Comparison of ENCODE assay signal across 25 cellular contexts in genomic region chr10:122968698-122969097, GRCh38. TPM values are rescaled to one million over a fixed set of nuclear protein-coding genes. Genes with fewer than 3 reads are reported as not detected.
DNase-seq lines count a peak whose midpoint lies in the region; ATAC-seq, FAIRE-seq and TF ChIP-seq lines count a peak whose summit lies in the region.
"Had no signal": no experiment of that assay in that cellular context is flagged by ENCODE, and none has a peak within 500 bp of the region (broad histone marks: within the 10 kb centered on the region; RNA-seq: fewer than 3 reads in every experiment).

No MANE protein-coding gene starts in this region.

- peaks cover 50% of the 10 kb centered on the region for H3K9me3 ChIP-seq in HepG2 (ENCODE audit: low read length)
- no peaks in the 10 kb centered on the region for H3K9me3 ChIP-seq in right lobe of liver
- peaks cover 5% of the 10 kb centered on the region; the same call in 1 of the 2 replicates for H3K9me3 ChIP-seq in Panc1 (ENCODE audit: control insufficient read depth, insufficient read depth, low read depth, low read length)
- H3K9me3 ChIP-seq: BE2C had no signal

- POLR2A ChIA-PET in HepG2 (lab: Yijun Ruan, JAX), result interaction anchor here (1.3 kb wide), 1 partner anchor 11 kb away, joined by 3 read pairs; the partner anchor contains the start of gene PSTK
- POLR2A ChIA-PET in Panc1 (lab: Charles Lee), result no interaction called here

- WGBS in HepG2 (ENCODE audit: low lambda C conversion rate), result 30% methylated on average over 3 of the region's 3 CpGs
- 65% methylated on average over 3 of the region's 3 CpGs for WGBS in right lobe of liver (ENCODE audit: insufficient coverage, low coverage, low lambda C conversion rate, missing lambda C conversion rate)

- no peak for DNase-seq in HepG2 (ENCODE audit: low spot score)
- no peak for DNase-seq in right lobe of liver
- DNase-seq in Panc1 (ENCODE audit: low read depth, low spot score), result no peak
- DNase-seq in progenitor cell of endocrine pancreas (ENCODE audit: low spot score, unreplicated experiment), result no peak
- no peak for DNase-seq in NCI-H345 (lab: John Stamatoyannopoulos, UW)
- DNase-seq: 8988T; ACHN; AML-193; BE2C; CD4-positive, alpha-beta T cell; CD8-positive, alpha-beta memory T cell; DMS 273 treated with DMSO at 0.1 percent for 48 hours; DMS79; EL; GDM1; GM23248; H7; HCEC 1CT had no signal

- FAIRE-seq in HepG2 (lab: Jason Lieb, UNC), result no peak
- FAIRE-seq: A549, D721Med, GM19239, H1 had no signal

- H3K4me3 ChIP-seq in HepG2 (replicated peaks in 1 of 3; ENCODE audit: insufficient read depth in 1 of 3, low read depth in 2 of 3, low read length in 3 of 3) (no peak overlapping the region), right lobe of liver (no peak overlapping the region), Panc1 (ENCODE audit: low read depth in 2 of 2, low read length in 2 of 2) (no peak overlapping the region)
- H3K4me3 ChIP-seq: A549; BLaER1 treated with 17β-estradiol and CSF1 and Interleukin-3, amounts not matched to agents 10 nM and 100 nM; GM23248 had no signal

- H3K4me1 Mint-ChIP-seq in progenitor cell of endocrine pancreas (ENCODE audit: low read depth), result no peaks in the 10 kb centered on the region
- H3K4me1 Mint-ChIP-seq: CD8-positive, alpha-beta memory T cell had no signal

- H3K4me2 ChIP-seq in HepG2 (ENCODE audit: low read depth, low read length), result no peak overlapping the region
- H3K4me2 ChIP-seq: A549; BLaER1 treated with 17β-estradiol and CSF1 and Interleukin-3, amounts not matched to agents 10 nM and 100 nM had no signal

- peaks cover 31% of the 10 kb centered on the region for H3K9me3 Mint-ChIP-seq in progenitor cell of endocrine pancreas (ENCODE audit: low read depth)

- no peaks in the 10 kb centered on the region for H4K20me1 ChIP-seq in HepG2 (ENCODE audit: insufficient read depth, low read length)
- H4K20me1 ChIP-seq: BLaER1 treated with 17β-estradiol and CSF1 and Interleukin-3, amounts not matched to agents 10 nM and 100 nM had no signal

- no peak overlapping the region for H3K4me3 Mint-ChIP-seq in progenitor cell of endocrine pancreas (ENCODE audit: low read depth)
- H3K4me3 Mint-ChIP-seq: CD14-positive monocyte; CD4-positive, alpha-beta T cell; CD8-positive, alpha-beta memory T cell had no signal

- in situ Hi-C loops in HepG2 (cut with HindIII; ENCODE audit: extremely low pct_ligation_motif_present, low pct_unique_long_range_greater_than_20kb), result no loop called here
- in situ Hi-C loops in Panc1 (cut with HindIII; ENCODE audit: low pct_unique_long_range_greater_than_20kb, low sequenced_read_pairs), result no loop called here

- intact Hi-C loops in HepG2 (cut with micrococcal nuclease; ENCODE audit: unreplicated experiment) (no loop called here), right lobe of liver (cut with DNase I) (no loop called here), Panc1 (cut with micrococcal nuclease; ENCODE audit: unreplicated experiment) (no loop called here)

- no peak for TF ChIP-seq RAD21 in HepG2 (CRISPR knock-in tag; IDR thresholded peaks at IDR 0.05)

- H3K27me3 ChIP-seq in HepG2 (ENCODE audit: control insufficient read depth in 1 of 2, insufficient read depth in 2 of 2, low read length in 2 of 2) (no peaks in the 10 kb centered on the region), right lobe of liver (no peaks in the 10 kb centered on the region), Panc1 (ENCODE audit: control insufficient read depth, insufficient read depth, low read length) (no peaks in the 10 kb centered on the region)
- H3K27me3 ChIP-seq: BE2C; BLaER1 treated with 17β-estradiol and CSF1 and Interleukin-3, amounts not matched to agents 10 nM and 100 nM had no signal

- H3K9ac ChIP-seq in HepG2 (ENCODE audit: insufficient read depth, low read depth, low read length), result no peak overlapping the region
- H3K9ac ChIP-seq: BLaER1 treated with 17β-estradiol and CSF1 and Interleukin-3, amounts not matched to agents 10 nM and 100 nM; GM23248 had no signal

- H3K27ac ChIP-seq in HepG2 (ENCODE audit: extremely low read length, insufficient read depth, low read length) (no peak overlapping the region), right lobe of liver (no peak overlapping the region), Panc1 (ENCODE audit: low read length) (no peak overlapping the region)
- H3K27ac ChIP-seq: A549; BLaER1 treated with 17β-estradiol and CSF1 and Interleukin-3, amounts not matched to agents 10 nM and 100 nM; GM23248 had no signal

- BruUV-seq in HepG2 (replicated peaks; lab: Mats Ljungman, UMichigan), result no TSS peak
- TSS peak; percentile 7 for BruUV-seq in Panc1 (replicated peaks; lab: Mats Ljungman, UMichigan)

- TF ChIP-seq POLR2A in HepG2 (IDR thresholded peaks at IDR 0.05; ENCODE audit: insufficient read depth in 1 of 2, low read depth in 2 of 2, low read length in 2 of 2), result no peak
- no peak for TF ChIP-seq POLR2A in right lobe of liver (IDR thresholded peaks at IDR 0.05)

- no peak for TF ChIP-seq EP300 in HepG2 (IDR thresholded peaks at IDR 0.05; ENCODE audit: low read depth in 2 of 2, low read length in 2 of 2)
- TF ChIP-seq EP300 in HepG2 (CRISPR knock-in tag; IDR thresholded peaks at IDR 0.05; ENCODE audit: borderline replicate concordance), result no peak

- H3K36me3 Mint-ChIP-seq in progenitor cell of endocrine pancreas (ENCODE audit: insufficient read depth), result peaks cover 3% of the 10 kb centered on the region
- H3K36me3 Mint-ChIP-seq: CD14-positive monocyte had no signal

- H3K27ac Mint-ChIP-seq in progenitor cell of endocrine pancreas, result peak overlapping the region; percentile 36
- H3K27ac Mint-ChIP-seq: CD14-positive monocyte; CD4-positive, alpha-beta T cell; CD8-positive, alpha-beta memory T cell had no signal

- TF ChIP-seq CTCF in HepG2 (CRISPR knock-in tag; IDR thresholded peaks at IDR 0.05) (no peak), right lobe of liver (IDR thresholded peaks at IDR 0.05) (no peak), Panc1 (IDR thresholded peaks at IDR 0.05) (no peak), progenitor cell of endocrine pancreas (IDR thresholded peaks at IDR 0.05; ENCODE audit: unreplicated experiment) (no peak)

- H3K27me3 Mint-ChIP-seq in progenitor cell of endocrine pancreas, result no peaks in the 10 kb centered on the region

- no peak overlapping the region for H2AFZ ChIP-seq in HepG2 (ENCODE audit: low read length)
- H2AFZ ChIP-seq: GM23248 had no signal

- H3K79me2 ChIP-seq in HepG2 (ENCODE audit: insufficient read depth, low read length), result no peaks in the 10 kb centered on the region

- H3K36me3 ChIP-seq in HepG2 (replicated peaks in 1 of 2; ENCODE audit: control insufficient read depth in 1 of 2, insufficient read depth in 2 of 2, low read length in 2 of 2) (no peaks in the 10 kb centered on the region; a peak in 1 of 5 replicates), right lobe of liver (no peaks in the 10 kb centered on the region), Panc1 (ENCODE audit: control insufficient read depth, insufficient read depth, low read length) (no peaks in the 10 kb centered on the region)
- H3K36me3 ChIP-seq: BE2C had no signal

- CTCF ChIA-PET in HepG2 (lab: Yijun Ruan, JAX; ENCODE audit: low intra/inter-chr PET ratio, low total read pairs) (no interaction called here), Panc1 (lab: Charles Lee) (no interaction called here)

- H3K4me1 ChIP-seq in HepG2 (ENCODE audit: insufficient read depth, low read length) (peaks cover 19% of the 10 kb centered on the region), right lobe of liver (no peaks in the 10 kb centered on the region), Panc1 (ENCODE audit: control insufficient read depth, insufficient read depth, low read length) (no peaks in the 10 kb centered on the region)
- H3K4me1 ChIP-seq: A549, BE2C had no signal

- no peak for ATAC-seq in HepG2
- no peak for ATAC-seq in right lobe of liver
- no peak for ATAC-seq in Panc1
- ATAC-seq in HG03354 (IDR thresholded peaks at IDR 0.05; ENCODE audit: poor library complexity, severe bottlenecking, unreplicated experiment), result no peak
- ATAC-seq: A549 had no signal

RNA-seq across cellular contexts. Expression of gene PSTK, which starts 11.5 kb away (rescaled TPM):
- total RNA-seq in HepG2 (2016; rRNA removed; fragmentation: Illumina TruSeq; extraction: Trizol), result 9.3 and 9.8 TPM in 2 replicates
- total RNA-seq in HepG2 (2016; cell fraction: cytosol; rRNA removed; fragmentation: Illumina TruSeq; extraction: Trizol; ENCODE audit: low read depth), result 6.0 TPM in 2 replicates
- 9.1 and 10.9 TPM in 2 replicates for total RNA-seq in HepG2 (2016; cell fraction: insoluble cytoplasmic fraction; rRNA removed; fragmentation: Illumina TruSeq; extraction: Trizol)
- total RNA-seq in HepG2 (2016; cell fraction: membrane; rRNA removed; fragmentation: Illumina TruSeq; extraction: Trizol), result 7.5 and 8.6 TPM in 2 replicates
- total RNA-seq in HepG2 (2016; cell fraction: nucleus; rRNA removed; fragmentation: Illumina TruSeq; extraction: Trizol), result 8.3 and 10.9 TPM in 2 replicates
- 7.5 and 8.2 TPM in 2 replicates for polyA plus RNA-seq in HepG2 (2011; rRNA removed)
- 5.3 and 6.7 TPM in 2 replicates for polyA plus RNA-seq in HepG2 (2011; cell fraction: cytosol; rRNA removed)
- 5.6 and 6.5 TPM in 2 replicates for polyA plus RNA-seq in HepG2 (2011; cell fraction: nucleus; rRNA removed)
- 5.6 and 7.4 TPM in 2 replicates for polyA plus RNA-seq in HepG2 (2012)
- 5.2 and 6.9 TPM in 2 replicates for polyA plus RNA-seq in HepG2 (2016; cell fraction: cytosol; fragmentation: Illumina TruSeq; extraction: Trizol; ENCODE audit: low read depth)
- 12.0 and 12.9 TPM in 2 replicates for polyA plus RNA-seq in HepG2 (2016; cell fraction: insoluble cytoplasmic fraction; fragmentation: Illumina TruSeq; extraction: Trizol; ENCODE audit: low read depth)
- polyA plus RNA-seq in HepG2 (2016; cell fraction: membrane; fragmentation: Illumina TruSeq; extraction: Trizol; ENCODE audit: low read depth), result 6.0 and 7.2 TPM in 2 replicates
- polyA plus RNA-seq in HepG2 (2016; cell fraction: nucleus; fragmentation: Illumina TruSeq; extraction: Trizol; ENCODE audit: insufficient read depth, low read depth), result 14.7 and 16.0 TPM in 2 replicates
- polyA minus RNA-seq in HepG2 (2011; rRNA and poly(A)+ RNA removed; ENCODE audit: low replicate concordance), result 2.8 and 4.0 TPM in 2 replicates
- 2.2 and 3.2 TPM in 2 replicates for polyA minus RNA-seq in HepG2 (2011; cell fraction: cytosol; rRNA and poly(A)+ RNA removed)
- 11.8 and 12.4 TPM in 2 replicates for polyA minus RNA-seq in HepG2 (2011; cell fraction: nucleus; rRNA and poly(A)+ RNA removed)
- total RNA-seq in right lobe of liver, result 1 to 10 TPM; 3.0 to 6.9 (median 4.0) TPM
- 15.8 TPM for total RNA-seq in Panc1 (2021; ENCODE audit: unreplicated experiment)
- polyA plus RNA-seq in Panc1 (2012; ENCODE audit: insufficient read length), result 13.8 TPM
- 6.1 and 6.3 TPM in 2 replicates for total RNA-seq in progenitor cell of endocrine pancreas

RNA-seq across cellular contexts. Expression of gene C10orf88, which starts 14.7 kb away (rescaled TPM):
- total RNA-seq in HepG2 (2016; rRNA removed; fragmentation: Illumina TruSeq; extraction: Trizol), result 11.8 and 13.4 TPM in 2 replicates
- total RNA-seq in HepG2 (2016; cell fraction: cytosol; rRNA removed; fragmentation: Illumina TruSeq; extraction: Trizol; ENCODE audit: low read depth), result 2.0 and 2.5 TPM in 2 replicates
- total RNA-seq in HepG2 (2016; cell fraction: insoluble cytoplasmic fraction; rRNA removed; fragmentation: Illumina TruSeq; extraction: Trizol), result 12.1 and 15.6 TPM in 2 replicates
- total RNA-seq in HepG2 (2016; cell fraction: membrane; rRNA removed; fragmentation: Illumina TruSeq; extraction: Trizol), result 3.4 and 5.7 TPM in 2 replicates
- 11.3 and 14.0 TPM in 2 replicates for total RNA-seq in HepG2 (2016; cell fraction: nucleus; rRNA removed; fragmentation: Illumina TruSeq; extraction: Trizol)
- 4.2 and 4.6 TPM in 2 replicates for polyA plus RNA-seq in HepG2 (2011; rRNA removed)
- polyA plus RNA-seq in HepG2 (2011; cell fraction: cytosol; rRNA removed), result 1.3 and 2.2 TPM in 2 replicates
- polyA plus RNA-seq in HepG2 (2011; cell fraction: nucleus; rRNA removed), result 2.0 and 3.8 TPM in 2 replicates
- 7.5 and 9.2 TPM in 2 replicates for polyA plus RNA-seq in HepG2 (2012)
- polyA plus RNA-seq in HepG2 (2016; cell fraction: cytosol; fragmentation: Illumina TruSeq; extraction: Trizol; ENCODE audit: low read depth), result 1.0 and 1.2 TPM in 2 replicates
- polyA plus RNA-seq in HepG2 (2016; cell fraction: insoluble cytoplasmic fraction; fragmentation: Illumina TruSeq; extraction: Trizol; ENCODE audit: low read depth), result 13.4 and 13.5 TPM in 2 replicates
- polyA plus RNA-seq in HepG2 (2016; cell fraction: membrane; fragmentation: Illumina TruSeq; extraction: Trizol; ENCODE audit: low read depth), result 1.5 and 2.2 TPM in 2 replicates
- 20.3 and 21.5 TPM in 2 replicates for polyA plus RNA-seq in HepG2 (2016; cell fraction: nucleus; fragmentation: Illumina TruSeq; extraction: Trizol; ENCODE audit: insufficient read depth, low read depth)
- polyA minus RNA-seq in HepG2 (2011; rRNA and poly(A)+ RNA removed; ENCODE audit: low replicate concordance), result 1.4 and 2.6 TPM in 2 replicates
- 6.1 and 8.5 TPM in 2 replicates for polyA minus RNA-seq in HepG2 (2011; cell fraction: cytosol; rRNA and poly(A)+ RNA removed)
- 12.0 and 14.7 TPM in 2 replicates for polyA minus RNA-seq in HepG2 (2011; cell fraction: nucleus; rRNA and poly(A)+ RNA removed)
- total RNA-seq in right lobe of liver, result 1 to 10 TPM; 2.0 to 4.5 (median 3.3) TPM
- 21.7 TPM for total RNA-seq in Panc1 (2021; ENCODE audit: unreplicated experiment)
- 11.2 TPM for polyA plus RNA-seq in Panc1 (2012; ENCODE audit: insufficient read length)
- total RNA-seq in progenitor cell of endocrine pancreas, result 13.5 and 14.7 TPM in 2 replicates

RNA-seq across cellular contexts. Expression of gene IKZF5, which starts 39.9 kb away (rescaled TPM):
- total RNA-seq in HepG2 (2016; rRNA removed; fragmentation: Illumina TruSeq; extraction: Trizol) (3.7 and 4.1 TPM in 2 replicates), right lobe of liver (10 to 100 TPM in 2 of 6 experiments, 1 to 10 TPM in 4; 4.1 to 15.8 (median 8.3) TPM), Panc1 (2021; ENCODE audit: unreplicated experiment) (8.6 TPM), progenitor cell of endocrine pancreas (11.6 and 14.6 TPM in 2 replicates)
- total RNA-seq in HepG2 (2016; cell fraction: cytosol; rRNA removed; fragmentation: Illumina TruSeq; extraction: Trizol; ENCODE audit: low read depth), result 0.61 and 0.62 TPM in 2 replicates
- total RNA-seq in HepG2 (2016; cell fraction: insoluble cytoplasmic fraction; rRNA removed; fragmentation: Illumina TruSeq; extraction: Trizol), result 3.1 and 4.8 TPM in 2 replicates
- total RNA-seq in HepG2 (2016; cell fraction: membrane; rRNA removed; fragmentation: Illumina TruSeq; extraction: Trizol), result 2.5 and 3.3 TPM in 2 replicates
- 8.2 and 9.7 TPM in 2 replicates for total RNA-seq in HepG2 (2016; cell fraction: nucleus; rRNA removed; fragmentation: Illumina TruSeq; extraction: Trizol)
- polyA plus RNA-seq in HepG2 (2011; rRNA removed), result 11.3 and 12.0 TPM in 2 replicates
- 4.6 and 5.5 TPM in 2 replicates for polyA plus RNA-seq in HepG2 (2011; cell fraction: cytosol; rRNA removed)
- 12.2 and 13.5 TPM in 2 replicates for polyA plus RNA-seq in HepG2 (2011; cell fraction: nucleus; rRNA removed)
- 9.4 and 13.5 TPM in 2 replicates for polyA plus RNA-seq in HepG2 (2012)
- 1.1 and 1.2 TPM in 2 replicates for polyA plus RNA-seq in HepG2 (2016; cell fraction: cytosol; fragmentation: Illumina TruSeq; extraction: Trizol; ENCODE audit: low read depth)
- polyA plus RNA-seq in HepG2 (2016; cell fraction: insoluble cytoplasmic fraction; fragmentation: Illumina TruSeq; extraction: Trizol; ENCODE audit: low read depth), result 13.5 and 14.5 TPM in 2 replicates
- 3.2 and 5.6 TPM in 2 replicates for polyA plus RNA-seq in HepG2 (2016; cell fraction: membrane; fragmentation: Illumina TruSeq; extraction: Trizol; ENCODE audit: low read depth)
- polyA plus RNA-seq in HepG2 (2016; cell fraction: nucleus; fragmentation: Illumina TruSeq; extraction: Trizol; ENCODE audit: insufficient read depth, low read depth), result 18.6 and 19.5 TPM in 2 replicates
- polyA minus RNA-seq in HepG2 (2011; rRNA and poly(A)+ RNA removed; ENCODE audit: low replicate concordance), result 6.1 and 9.1 TPM in 2 replicates
- 4.9 and 5.3 TPM in 2 replicates for polyA minus RNA-seq in HepG2 (2011; cell fraction: cytosol; rRNA and poly(A)+ RNA removed)
- 21.5 and 26.7 TPM in 2 replicates for polyA minus RNA-seq in HepG2 (2011; cell fraction: nucleus; rRNA and poly(A)+ RNA removed)
- 5.4 TPM for polyA plus RNA-seq in Panc1 (2012; ENCODE audit: insufficient read length)

RNA-seq across cellular contexts. Expression of gene ACADSB, which starts 40.1 kb away (rescaled TPM):
- total RNA-seq in HepG2 (2016; rRNA removed; fragmentation: Illumina TruSeq; extraction: Trizol), result 80.0 and 186 TPM in 2 replicates
- total RNA-seq in HepG2 (2016; cell fraction: cytosol; rRNA removed; fragmentation: Illumina TruSeq; extraction: Trizol; ENCODE audit: low read depth), result 4.1 and 6.0 TPM in 2 replicates
- 83.2 and 181 TPM in 2 replicates for total RNA-seq in HepG2 (2016; cell fraction: insoluble cytoplasmic fraction; rRNA removed; fragmentation: Illumina TruSeq; extraction: Trizol)
- 18.7 and 22.3 TPM in 2 replicates for total RNA-seq in HepG2 (2016; cell fraction: membrane; rRNA removed; fragmentation: Illumina TruSeq; extraction: Trizol)
- 56.2 and 60.6 TPM in 2 replicates for total RNA-seq in HepG2 (2016; cell fraction: nucleus; rRNA removed; fragmentation: Illumina TruSeq; extraction: Trizol)
- polyA plus RNA-seq in HepG2 (2011; rRNA removed), result 76.6 and 87.6 TPM in 2 replicates
- 29.9 and 54.9 TPM in 2 replicates for polyA plus RNA-seq in HepG2 (2011; cell fraction: cytosol; rRNA removed)
- 44.5 and 55.6 TPM in 2 replicates for polyA plus RNA-seq in HepG2 (2011; cell fraction: nucleus; rRNA removed)
- polyA plus RNA-seq in HepG2 (2012), result 86.5 and 157 TPM in 2 replicates
- polyA plus RNA-seq in HepG2 (2016; cell fraction: cytosol; fragmentation: Illumina TruSeq; extraction: Trizol; ENCODE audit: low read depth), result 2.0 and 3.4 TPM in 2 replicates
- 165 TPM in 2 replicates for polyA plus RNA-seq in HepG2 (2016; cell fraction: insoluble cytoplasmic fraction; fragmentation: Illumina TruSeq; extraction: Trizol; ENCODE audit: low read depth)
- 8.4 and 9.5 TPM in 2 replicates for polyA plus RNA-seq in HepG2 (2016; cell fraction: membrane; fragmentation: Illumina TruSeq; extraction: Trizol; ENCODE audit: low read depth)
- 75.5 and 83.4 TPM in 2 replicates for polyA plus RNA-seq in HepG2 (2016; cell fraction: nucleus; fragmentation: Illumina TruSeq; extraction: Trizol; ENCODE audit: insufficient read depth, low read depth)
- 1.1 and 23.6 TPM in 2 replicates for polyA minus RNA-seq in HepG2 (2011; rRNA and poly(A)+ RNA removed; ENCODE audit: low replicate concordance)
- polyA minus RNA-seq in HepG2 (2011; cell fraction: cytosol; rRNA and poly(A)+ RNA removed), result 44.7 and 65.6 TPM in 2 replicates
- 83.4 and 110 TPM in 2 replicates for polyA minus RNA-seq in HepG2 (2011; cell fraction: nucleus; rRNA and poly(A)+ RNA removed)
- 100 to 1,000 TPM in 4 of 6 experiments, 10 to 100 TPM in 2; 73.6 to 591 (median 273) TPM for total RNA-seq in right lobe of liver
- total RNA-seq in Panc1 (2021; ENCODE audit: unreplicated experiment), result 19.2 TPM
- 11.3 TPM for polyA plus RNA-seq in Panc1 (2012; ENCODE audit: insufficient read length)
- total RNA-seq in progenitor cell of endocrine pancreas, result 22.4 and 26.0 TPM in 2 replicates

RNA-seq across cellular contexts. Expression of gene FAM24A, which starts 58.3 kb away (rescaled TPM):
- total RNA-seq in HepG2 (2016; rRNA removed; fragmentation: Illumina TruSeq; extraction: Trizol), result not detected in 2 replicates
- not detected in 2 replicates for total RNA-seq in HepG2 (2016; cell fraction: cytosol; rRNA removed; fragmentation: Illumina TruSeq; extraction: Trizol; ENCODE audit: low read depth)
- not detected in 2 replicates for total RNA-seq in HepG2 (2016; cell fraction: insoluble cytoplasmic fraction; rRNA removed; fragmentation: Illumina TruSeq; extraction: Trizol)
- not detected in 2 replicates for total RNA-seq in HepG2 (2016; cell fraction: membrane; rRNA removed; fragmentation: Illumina TruSeq; extraction: Trizol)
- not detected in 2 replicates for total RNA-seq in HepG2 (2016; cell fraction: nucleus; rRNA removed; fragmentation: Illumina TruSeq; extraction: Trizol)
- not detected in 2 replicates for polyA plus RNA-seq in HepG2 (2011; rRNA removed)
- not detected in 2 replicates for polyA plus RNA-seq in HepG2 (2011; cell fraction: cytosol; rRNA removed)
- not detected in 2 replicates for polyA plus RNA-seq in HepG2 (2011; cell fraction: nucleus; rRNA removed)
- polyA plus RNA-seq in HepG2 (2012), result not detected in 2 replicates
- polyA plus RNA-seq in HepG2 (2016; cell fraction: cytosol; fragmentation: Illumina TruSeq; extraction: Trizol; ENCODE audit: low read depth), result not detected in 2 replicates
- polyA plus RNA-seq in HepG2 (2016; cell fraction: insoluble cytoplasmic fraction; fragmentation: Illumina TruSeq; extraction: Trizol; ENCODE audit: low read depth), result not detected in 2 replicates
- polyA plus RNA-seq in HepG2 (2016; cell fraction: membrane; fragmentation: Illumina TruSeq; extraction: Trizol; ENCODE audit: low read depth), result not detected in 2 replicates
- polyA plus RNA-seq in HepG2 (2016; cell fraction: nucleus; fragmentation: Illumina TruSeq; extraction: Trizol; ENCODE audit: insufficient read depth, low read depth), result not detected in 2 replicates
- polyA minus RNA-seq in HepG2 (2011; rRNA and poly(A)+ RNA removed; ENCODE audit: low replicate concordance), result not detected in 2 replicates
- polyA minus RNA-seq in HepG2 (2011; cell fraction: cytosol; rRNA and poly(A)+ RNA removed), result not detected in 2 replicates
- not detected in 2 replicates for polyA minus RNA-seq in HepG2 (2011; cell fraction: nucleus; rRNA and poly(A)+ RNA removed)
- not detected for total RNA-seq in right lobe of liver
- not detected for total RNA-seq in Panc1 (2021; ENCODE audit: unreplicated experiment)
- polyA plus RNA-seq in Panc1 (2012; ENCODE audit: insufficient read length), result not detected
- not detected in 2 replicates for total RNA-seq in progenitor cell of endocrine pancreas
- total RNA-seq: CD4-positive, alpha-beta T cell; CD8-positive, alpha-beta memory T cell; GM23248; H1; H7 had no signal
- polyA plus RNA-seq: A549; CD14-positive monocyte; CD8-positive, alpha-beta memory T cell; GM23248; H1 had no signal
